ENCODE assay signal across 8 cellular contexts in genomic region chr12:51326762-51327439, GRCh38. TPM values are rescaled to one million over a fixed set of nuclear protein-coding genes. Genes with fewer than 3 reads are reported as not detected.
A peak's percentile ranks its signal among the peaks of the same experiment; 100 is the strongest.
DNase-seq lines count a peak whose midpoint lies in the region; ATAC-seq and TF ChIP-seq lines count a peak whose summit lies in the region.

No MANE protein-coding gene starts in this region.

- peak overlapping the region; percentile 73 to 78 for H3K4me3 Mint-ChIP-seq in CD14-positive monocyte

- no peaks in the 10 kb centered on the region for H3K9me2 ChIP-seq in MM.1S (replicated peaks; ENCODE audit: insufficient read depth, low read length)

- peak overlapping the region; percentile 95 for H3K27ac ChIP-seq in MM.1S (ENCODE audit: low read length)

- in situ Hi-C loops in astrocyte of the spinal cord (cut with HindIII; ENCODE audit: low sequenced_read_pairs): no loop called here

- H3K27me3 ChIP-seq in MM.1S (replicated peaks; ENCODE audit: insufficient read depth, low read length): no peaks in the 10 kb centered on the region

- H3K4me1 Mint-ChIP-seq in CD14-positive monocyte: peaks cover 86% of the 10 kb centered on the region

- peak; percentile 28 for ATAC-seq in GM19463 (IDR thresholded peaks at IDR 0.05; ENCODE audit: unreplicated experiment)
- no peak for ATAC-seq in GM18909 (IDR thresholded peaks at IDR 0.05; ENCODE audit: poor library complexity, unreplicated experiment)

- peak overlapping the region; percentile 66 for H3K9ac ChIP-seq in MM.1S (ENCODE audit: low read length)

- peak overlapping the region; percentile 87 to 98 (median 94) for H3K27ac Mint-ChIP-seq in CD14-positive monocyte

- H3K36me3 Mint-ChIP-seq in CD14-positive monocyte: peaks cover 5 to 8% of the 10 kb centered on the region in 2 donors

- H3K36me3 ChIP-seq in MM.1S (replicated peaks; ENCODE audit: insufficient read depth, low read length): no peaks in the 10 kb centered on the region

- no peak for TF ChIP-seq CTCF in CD14-positive monocyte (IDR thresholded peaks at IDR 0.05)
- TF ChIP-seq CTCF in MM.1S (IDR thresholded peaks at IDR 0.05; ENCODE audit: low read length): no peak
- no peak for TF ChIP-seq CTCF in astrocyte of the spinal cord (IDR thresholded peaks at IDR 0.05; ENCODE audit: low read depth, low read length)

- peaks cover 55% of the 10 kb centered on the region for H3K4me1 ChIP-seq in MM.1S (ENCODE audit: low read length)

- peaks cover 27% of the 10 kb centered on the region for H3K79me2 ChIP-seq in MM.1S (ENCODE audit: low read length)

- peak overlapping the region; percentile 42 for H2AFZ ChIP-seq in MM.1S (ENCODE audit: low read length)

- peaks cover 0 to 3% (median 0%) of the 10 kb centered on the region in 3 donors for H3K27me3 Mint-ChIP-seq in CD14-positive monocyte (ENCODE audit: low read depth in 3 of 3)

- DNase-seq in CD14-positive monocyte (ENCODE audit: low spot score) (no peak), MM.1S (peak; percentile 81), astrocyte of the spinal cord (ENCODE audit: low read depth, low spot score) (peak; percentile 55), medulla oblongata (ENCODE audit: extremely low spot score) (peak; percentile 91), NCI-H1436 treated with DMSO at 0.1 percent for 48 hours (lab: John Stamatoyannopoulos, UW) (no peak)
- DNase-seq in effector CD8-positive, alpha-beta T cell (lab: John Stamatoyannopoulos, UW): no peak

- peak overlapping the region; percentile 22 for H3K4me3 ChIP-seq in MM.1S (ENCODE audit: low read length)
- no peak overlapping the region for H3K4me3 ChIP-seq in astrocyte of the spinal cord (ENCODE audit: low read depth, low read length)

- peaks cover 57% of the 10 kb centered on the region for H3F3A ChIP-seq in MM.1S (ENCODE audit: insufficient read depth, low read length)

- intact Hi-C loops in CD14-positive monocyte (cut with micrococcal nuclease): no loop called here

- H3K4me2 ChIP-seq in MM.1S (ENCODE audit: low read depth, low read length): peak overlapping the region; percentile 73

- no peaks in the 10 kb centered on the region for H3K9me3 ChIP-seq in MM.1S (replicated peaks; ENCODE audit: insufficient read depth, low read length)

- no peaks in the 10 kb centered on the region for H4K20me1 ChIP-seq in MM.1S (ENCODE audit: insufficient read depth, low read length)

- peaks cover 0 to 2% (median 0%) of the 10 kb centered on the region in 7 donors for H3K9me3 Mint-ChIP-seq in CD14-positive monocyte

RNA-seq across cellular contexts. Expression of gene BIN2, which starts 2.9 kb away (rescaled TPM):
- polyA plus RNA-seq in CD14-positive monocyte: 100 to 1,000 TPM; 120 to 196 TPM

RNA-seq across cellular contexts. Expression of gene CELA1, which starts 19.6 kb away (rescaled TPM):
- polyA plus RNA-seq in CD14-positive monocyte: 1 to 10 TPM in 1 of 2 donors, under 1 TPM in 1; 0.67 to 3.0 TPM

RNA-seq across cellular contexts. Expression of gene SMAGP, which starts 56.7 kb away (rescaled TPM):
- 1 to 10 TPM; 3.0 to 6.6 TPM for polyA plus RNA-seq in CD14-positive monocyte

Comparison
In these comparisons a context has a peak if more than half of its experiments do, and no peak if none do; other contexts are left out.
1. DNase-seq: peak in MM.1S (single experiment), astrocyte of the spinal cord (single experiment) and medulla oblongata (single experiment); none in CD14-positive monocyte (single experiment), NCI-H1436 treated with DMSO at 0.1 percent for 48 hours (single experiment) and effector CD8-positive, alpha-beta T cell (single experiment).